ENCODE assay signal across 8 cellular contexts in the genomic region with DNA sequence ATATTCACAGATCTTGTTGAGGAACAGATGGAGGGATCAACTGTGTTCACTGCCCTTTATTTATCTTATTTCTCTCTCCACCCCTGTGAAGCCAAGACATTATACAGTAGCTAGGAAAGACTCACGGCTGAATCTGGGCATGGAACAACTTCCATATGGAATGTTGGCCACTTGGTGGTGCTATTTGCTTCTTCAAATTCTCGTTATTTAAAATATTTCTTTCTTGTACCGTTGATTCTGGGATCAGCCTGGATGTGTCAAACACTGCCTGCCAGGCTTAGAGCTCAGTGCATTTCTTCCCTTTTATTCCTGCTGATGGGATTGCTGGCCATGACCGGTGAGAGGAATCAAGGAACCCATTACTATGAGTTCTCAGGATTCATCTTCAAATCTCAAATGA. TPM values are rescaled to one million over a fixed set of nuclear protein-coding genes. Genes with fewer than 3 reads are reported as not detected.
A peak's percentile ranks its signal among the peaks of the same experiment; 100 is the strongest.
DNase-seq lines count a peak whose midpoint lies in the region; ATAC-seq and TF ChIP-seq lines count a peak whose summit lies in the region.

No MANE protein-coding gene starts in this region.

- TF ChIP-seq CTCF in AG09309 (IDR thresholded peaks at IDR 0.05; ENCODE audit: control insufficient read depth, insufficient read depth, low read depth, low read length, missing control alignments) (peak; percentile 61), GM10266 (IDR thresholded peaks at IDR 0.05; ENCODE audit: control insufficient read depth, insufficient read depth, low read depth, missing control alignments) (peak; percentile 51), adrenal gland (IDR thresholded peaks at IDR 0.05) (peak; percentile 49 to 81 (median 73)), heart left ventricle (IDR thresholded peaks at IDR 0.05) (peak; percentile 50 to 79 (median 65))

- H3K4me1 ChIP-seq in adrenal gland (replicated peaks in 1 of 2) (no peaks in the 10 kb centered on the region), heart left ventricle (peaks cover 0 to 6% (median 0%) of the 10 kb centered on the region in 12 donors)

- 2 to 8% (median 5%) methylated on average over 4 of the region's 4 CpGs for WGBS in adrenal gland, 4 donors
- WGBS in heart left ventricle, 4 donors, result 4 to 11% (median 5%) methylated on average over 4 of the region's 4 CpGs

- TF ChIP-seq POLR2A in adrenal gland (IDR thresholded peaks at IDR 0.05) (no peak), heart left ventricle (IDR thresholded peaks at IDR 0.05) (no peak)

- H3K27ac ChIP-seq in adrenal gland (no peak overlapping the region), heart left ventricle (no peak overlapping the region)

- H3K9me3 ChIP-seq in adrenal gland (replicated peaks in 1 of 3) (no peaks in the 10 kb centered on the region), heart left ventricle (no peaks in the 10 kb centered on the region)

- ATAC-seq in heart left ventricle, result peak in 3 of 4 donors; percentile 49 to 68 (median 59)
- no peak for ATAC-seq in GM21515 (IDR thresholded peaks at IDR 0.05; ENCODE audit: unreplicated experiment)
- ATAC-seq in HG03108 (IDR thresholded peaks at IDR 0.05; ENCODE audit: unreplicated experiment), result no peak

- H3K36me3 ChIP-seq in adrenal gland (replicated peaks in 1 of 2), result no peaks in the 10 kb centered on the region
- H3K36me3 ChIP-seq in heart left ventricle, result no peaks in the 10 kb centered on the region

- H3K4me3 ChIP-seq in AG09309 (ENCODE audit: control insufficient read depth, low read depth, low read length), result no peak overlapping the region
- H3K4me3 ChIP-seq in adrenal gland, result no peak overlapping the region
- H3K4me3 ChIP-seq in heart left ventricle, result no peak overlapping the region

- H3K27me3 ChIP-seq in adrenal gland (no peaks in the 10 kb centered on the region), heart left ventricle (no peaks in the 10 kb centered on the region)

- DNase-seq in AG09309 (ENCODE audit: low read depth), result peak; percentile 14
- DNase-seq in GM10266 (ENCODE audit: extremely low spot score), result no peak
- peak; percentile 35 for DNase-seq in NCI-H2196 (lab: John Stamatoyannopoulos, UW; ENCODE audit: unreplicated experiment)
- peak; percentile 30 to 82 (median 50) for DNase-seq in adrenal gland
- DNase-seq in heart left ventricle, result peak in 2 of 5 donors; percentile 16 to 29
- DNase-seq in renal cortical epithelial cell (ENCODE audit: low read depth), result peak; percentile 49

- intact Hi-C loops in adrenal gland (cut with DNase I) (loop anchor here (5.0 to 10.0 kb wide), 2 partner anchors 196 to 543 kb away; no protein-coding TSS in a partner anchor), heart left ventricle (cut with DNase I) (loop anchor here (1.0 to 10.0 kb wide), 9 partner anchors 123 to 1243 kb away; no protein-coding TSS in a partner anchor)

RNA-seq across cellular contexts. Expression of gene GASK1A, which starts 17.5 kb away (rescaled TPM):
- total RNA-seq in adrenal gland, result 10 to 100 TPM in 2 of 8 donors, 1 to 10 TPM in 6; 2.9 to 15.5 (median 6.6) TPM
- polyA plus RNA-seq in adrenal gland, result 1 to 10 TPM; 1.5 to 2.4 (median 2.3) TPM
- 1 to 10 TPM in 2 of 9 donors, under 1 TPM in 7; 0.19 to 2.5 (median 0.52) TPM for total RNA-seq in heart left ventricle
- under 1 TPM; 0.23 to 0.47 TPM for polyA plus RNA-seq in heart left ventricle
- total RNA-seq in renal cortical epithelial cell, result 0.25 and 0.87 TPM in 2 replicates

RNA-seq across cellular contexts. Expression of gene ZNF662, which starts 55.7 kb away (rescaled TPM):
- total RNA-seq in adrenal gland (10 to 100 TPM in 1 of 8 donors, 1 to 10 TPM in 7; 1.8 to 10.9 (median 7.2) TPM), heart left ventricle (10 to 100 TPM in 1 of 9 donors, 1 to 10 TPM in 8; 1.0 to 11.1 (median 5.3) TPM), renal cortical epithelial cell (1.6 and 4.9 TPM in 2 replicates)
- polyA plus RNA-seq in adrenal gland (10 to 100 TPM in 1 of 3 donors, 1 to 10 TPM in 2; 5.4 to 10.6 (median 5.4) TPM), heart left ventricle (1 to 10 TPM in 1 of 2 donors, under 1 TPM in 1; 0.76 to 3.2 TPM)

Comparison
In these comparisons a context has a peak if more than half of its experiments do, and no peak if none do; other contexts are left out.
1. ATAC-seq: peak in heart left ventricle (3 of 4); none in GM21515 (single experiment) and HG03108 (single experiment).
2. Peak in every context shown above with its lines, with median percentiles within 50 percentile points of each other: CTCF ChIP-seq.